7 cellular contexts compared by ENCODE assay signal in genomic region chr6:7201732-7202541, GRCh38.
DNase-seq lines count a peak whose midpoint lies in the region; ATAC-seq and TF ChIP-seq lines count a peak whose summit lies in the region.

No MANE protein-coding gene starts in this region.

- no peaks in the 10 kb centered on the region for H3K9me3 Mint-ChIP-seq in stimulated activated effector memory CD8-positive, alpha-beta T cell treated with anti-CD3 and anti-CD28 coated beads, Interleukin-12 subunit alpha, Interleukin-12 subunit beta, amount 100 ng/mL, for 72 hours

- POLR2A ChIA-PET in HEK293 (lab: Yijun Ruan, JAX), result no interaction called here

- H4K5ac ChIP-seq in mesendoderm (ENCODE audit: low read length), result no peak overlapping the region

- H3K4me3 ChIP-seq in HEK293 (ENCODE audit: low read depth, low read length) (no peak overlapping the region), NB4 (ENCODE audit: low read depth, low read length) (peak overlapping the region; percentile 18), mesendoderm (ENCODE audit: low read length) (no peak overlapping the region), ovary (no peak overlapping the region)

- H3K27me3 ChIP-seq in mesendoderm (ENCODE audit: insufficient read depth, low read length, poor library complexity) (no peaks in the 10 kb centered on the region), ovary (no peaks in the 10 kb centered on the region)

- peaks cover 33% of the 10 kb centered on the region for H3K36me3 Mint-ChIP-seq in stimulated activated effector memory CD8-positive, alpha-beta T cell treated with anti-CD3 and anti-CD28 coated beads, Interleukin-12 subunit alpha, Interleukin-12 subunit beta, amount 100 ng/mL, for 72 hours

- TF ChIP-seq CTCF in HEK293 (tag by site-specific recombination; IDR thresholded peaks at IDR 0.05), result no peak
- TF ChIP-seq CTCF in NB4 (IDR thresholded peaks at IDR 0.05; ENCODE audit: low read depth, low read length), result no peak
- TF ChIP-seq CTCF in ovary (IDR thresholded peaks at IDR 0.05), result no peak

- CTCF ChIA-PET in HEK293 (lab: Yijun Ruan, JAX), result interaction anchor here (0.7 kb wide), 1 partner anchor 219 kb away, joined by 3 read pairs; no protein-coding TSS in a partner anchor

- TF ChIP-seq POLR2A in NB4 (IDR thresholded peaks at IDR 0.05; ENCODE audit: extremely low read depth, insufficient read length), result no peak
- TF ChIP-seq POLR2A in ovary (IDR thresholded peaks at IDR 0.05), result no peak

- H3K27ac Mint-ChIP-seq in stimulated activated effector memory CD8-positive, alpha-beta T cell treated with anti-CD3 and anti-CD28 coated beads, Interleukin-12 subunit alpha, Interleukin-12 subunit beta, amount 100 ng/mL, for 72 hours, result peak overlapping the region; percentile 45

- no peak overlapping the region for H3K4me3 Mint-ChIP-seq in stimulated activated effector memory CD8-positive, alpha-beta T cell treated with anti-CD3 and anti-CD28 coated beads, Interleukin-12 subunit alpha, Interleukin-12 subunit beta, amount 100 ng/mL, for 72 hours

- peak; percentile 87 for ATAC-seq in GM18861 (IDR thresholded peaks at IDR 0.05; ENCODE audit: unreplicated experiment)
- ATAC-seq in stimulated activated effector memory CD8-positive, alpha-beta T cell treated with anti-CD3 and anti-CD28 coated beads, Interleukin-12 subunit alpha, Interleukin-12 subunit beta, amount 100 ng/mL, for 72 hours, result peak; percentile 47

- H3K4me2 ChIP-seq in mesendoderm (ENCODE audit: low read length), result no peak overlapping the region

- no CpG with 5 or more reads among the region's 16 CpGs for WGBS in mesendoderm (ENCODE audit: extremely low coverage, insufficient coverage, low lambda C conversion rate)
- WGBS in ovary, 3 donors, result 87 to 95% (median 93%) methylated on average over 16 of the region's 16 CpGs

- H2BK120ac ChIP-seq in mesendoderm (ENCODE audit: low read depth, low read length), result no peak overlapping the region

- DNase-seq in NB4 (ENCODE audit: low read depth), result peak; percentile 96
- peak; percentile 76 for DNase-seq in germinal center (ENCODE audit: low spot score)
- DNase-seq in stimulated activated effector memory CD8-positive, alpha-beta T cell treated with anti-CD3 and anti-CD28 coated beads, Interleukin-12 subunit alpha, Interleukin-12 subunit beta, amount 100 ng/mL, for 72 hours (ENCODE audit: low spot score in 2 of 2), result no peak
- no peak for DNase-seq in mesendoderm
- DNase-seq in ovary, result no peak

- H3K36me3 ChIP-seq in HEK293 (ENCODE audit: control insufficient read depth in 2 of 2, insufficient read depth in 1 of 2, low read length in 2 of 2) (peaks cover 0 to 55% of the 10 kb centered on the region in 2 experiments; a peak in 1 of 3 replicates), mesendoderm (ENCODE audit: control insufficient read depth, insufficient read depth, low read length) (no peaks in the 10 kb centered on the region), ovary (no peaks in the 10 kb centered on the region)

- H3K79me2 ChIP-seq in mesendoderm (ENCODE audit: control insufficient read depth, insufficient read depth, low read length), result no peaks in the 10 kb centered on the region

- no peak overlapping the region for H2BK15ac ChIP-seq in mesendoderm (replicated peaks; ENCODE audit: low read depth)

- H3K27ac ChIP-seq in HEK293 (ENCODE audit: extremely low read depth, low read depth, low read length) (no peak overlapping the region), mesendoderm (ENCODE audit: low read depth, low read length) (no peak overlapping the region), ovary (no peak overlapping the region)

- H2BK5ac ChIP-seq in mesendoderm (ENCODE audit: low read length), result no peak overlapping the region

- H3K79me1 ChIP-seq in mesendoderm (ENCODE audit: low read length), result peaks cover 2% of the 10 kb centered on the region

- H3K4ac ChIP-seq in mesendoderm (ENCODE audit: low read depth, low read length), result no peak overlapping the region

- no peak overlapping the region for H3K9ac ChIP-seq in mesendoderm (ENCODE audit: low read length)

- H3K4me1 ChIP-seq in HEK293 (ENCODE audit: control insufficient read depth, insufficient read depth, low read length) (no peaks in the 10 kb centered on the region), mesendoderm (ENCODE audit: control insufficient read depth, low read depth, low read length) (no peaks in the 10 kb centered on the region), ovary (ENCODE audit: insufficient read depth) (no peaks in the 10 kb centered on the region)

- H3K23ac ChIP-seq in mesendoderm (ENCODE audit: low read length), result no peak overlapping the region

- intact Hi-C loops in ovary (cut with DNase I), result no loop called here

- no peak overlapping the region for H2AK5ac ChIP-seq in mesendoderm (ENCODE audit: low read length)

- no peak overlapping the region for H3K56ac ChIP-seq in mesendoderm (ENCODE audit: low read length)

- H3K18ac ChIP-seq in mesendoderm (ENCODE audit: low read length), result no peak overlapping the region

- no peaks in the 10 kb centered on the region for H3K9me3 ChIP-seq in HEK293 (ENCODE audit: control insufficient read depth, insufficient read depth, low read depth, low read length)
- H3K9me3 ChIP-seq in ovary, result no peaks in the 10 kb centered on the region

- H4K8ac ChIP-seq in mesendoderm (ENCODE audit: low read depth, low read length), result no peak overlapping the region

- H3K4me1 Mint-ChIP-seq in stimulated activated effector memory CD8-positive, alpha-beta T cell treated with anti-CD3 and anti-CD28 coated beads, Interleukin-12 subunit alpha, Interleukin-12 subunit beta, amount 100 ng/mL, for 72 hours, result peaks cover 13% of the 10 kb centered on the region

- no peak for TF ChIP-seq EP300 in ovary (IDR thresholded peaks at IDR 0.05)

TF ChIP-seq in HEK293, 187 proteins besides CTCF, POLR2A, EP300 and RAD21:
- TF ChIP-seq HOXC10 (CRISPR knock-in tag; IDR thresholded peaks at IDR 0.05) (no peak), ZFHX2 (tag by site-specific recombination; conservative IDR thresholded peaks at IDR 0.05) (peak; percentile 63), EGR2 (tag by site-specific recombination; IDR thresholded peaks at IDR 0.05; ENCODE audit: low read depth) (peak; percentile 83), ZBTB48 (tag by site-specific recombination; IDR thresholded peaks at IDR 0.05) (no peak)

Comparison
In these comparisons a context has a peak if more than half of its experiments do, and no peak if none do; other contexts are left out.
1. DNase-seq: peak in NB4 (single experiment) and germinal center (single experiment); none in stimulated activated effector memory CD8-positive, alpha-beta T cell treated with anti-CD3 and anti-CD28 coated beads, Interleukin-12 subunit alpha, Interleukin-12 subunit beta, amount 100 ng/mL, for 72 hours (0 of 2), mesendoderm (single experiment) and ovary (0 of 5).